In genomic region chr11:77471520-77472234, GRCh38 we compare ENCODE assay signal across 8 cellular contexts. TPM values are rescaled to one million over a fixed set of nuclear protein-coding genes. Genes with fewer than 3 reads are reported as not detected.
DNase-seq lines count a peak whose midpoint lies in the region; ATAC-seq and FAIRE-seq lines count a peak whose summit lies in the region.

No MANE protein-coding gene starts in this region.

- H3K4me1 ChIP-seq in HUES48 (ENCODE audit: control insufficient read depth, insufficient read depth, low read length): peaks cover 71% of the 10 kb centered on the region

- H3K4me1 Mint-ChIP-seq in T-cell: peaks cover 16 to 31% (median 21%) of the 10 kb centered on the region in 3 donors

- peak overlapping the region; percentile 93 for H3K27ac ChIP-seq in HUES48 (ENCODE audit: low read depth, low read length)

- peak; percentile 19 for DNase-seq in COLO668 (lab: John Stamatoyannopoulos, UW; ENCODE audit: unreplicated experiment)
- peak in 16 of 34 experiments; percentile 3 to 32 (median 20) for DNase-seq in T-cell
- DNase-seq in globus pallidus (ENCODE audit: low spot score): peak; percentile 37
- DNase-seq in urothelium cell line (ENCODE audit: low spot score): peak; percentile 24
- DNase-seq in NK-92 (lab: John Stamatoyannopoulos, UW; ENCODE audit: unreplicated experiment): no peak

- no peaks in the 10 kb centered on the region for H3K9me3 Mint-ChIP-seq in T-cell

- ATAC-seq in T-cell (replicated peaks in 1 of 4) (no peak), GM18519 (IDR thresholded peaks at IDR 0.05; ENCODE audit: low FRiP score, unreplicated experiment) (no peak), HG03196 (IDR thresholded peaks at IDR 0.05; ENCODE audit: unreplicated experiment) (no peak)

- peak overlapping the region; percentile 38 for H3K9ac ChIP-seq in HUES48 (ENCODE audit: low read depth, low read length)

- no peaks in the 10 kb centered on the region for H3K27me3 ChIP-seq in HUES48 (ENCODE audit: control insufficient read depth, insufficient read depth, low read length)

- no peak overlapping the region for H3K27ac Mint-ChIP-seq in T-cell

- POLR2A ChIA-PET in T-cell (lab: Charles Lee): interaction anchor here in 1 of 2 donors (0.6 kb wide), 1 partner anchor 41 kb away, joined by 3 read pairs; no protein-coding TSS in a partner anchor

- no peaks in the 10 kb centered on the region for H3K36me3 ChIP-seq in HUES48 (ENCODE audit: control insufficient read depth, insufficient read depth, low read length)

- CTCF ChIA-PET in T-cell (lab: Charles Lee): interaction anchor here (0.8 to 1.2 kb wide), 4 partner anchors 60 to 76 kb away, joined by 3 to 10 read pairs (median 4); no protein-coding TSS in a partner anchor

- peak overlapping the region; percentile 96 for H3K4me3 ChIP-seq in HUES48 (ENCODE audit: low read depth, low read length)

- no peak for FAIRE-seq in urothelium cell line (lab: Jason Lieb, UNC)

- H3K27me3 Mint-ChIP-seq in T-cell: peaks cover 0 to 3% of the 10 kb centered on the region in 2 donors

- no peaks in the 10 kb centered on the region for H3K9me3 ChIP-seq in HUES48 (ENCODE audit: control insufficient read depth, insufficient read depth, low read length)

- H3K4me3 Mint-ChIP-seq in T-cell: peak overlapping the region in 2 of 3 donors; percentile 66 to 89

- no peaks in the 10 kb centered on the region for H3K36me3 Mint-ChIP-seq in T-cell

RNA-seq across cellular contexts. Expression of gene PAK1, which starts 2.2 kb away (rescaled TPM):
- 10 to 100 TPM; 15.9 to 28.0 (median 18.7) TPM for total RNA-seq in T-cell
